Comparison of ENCODE assay signal across 16 cellular contexts in the genomic region with DNA sequence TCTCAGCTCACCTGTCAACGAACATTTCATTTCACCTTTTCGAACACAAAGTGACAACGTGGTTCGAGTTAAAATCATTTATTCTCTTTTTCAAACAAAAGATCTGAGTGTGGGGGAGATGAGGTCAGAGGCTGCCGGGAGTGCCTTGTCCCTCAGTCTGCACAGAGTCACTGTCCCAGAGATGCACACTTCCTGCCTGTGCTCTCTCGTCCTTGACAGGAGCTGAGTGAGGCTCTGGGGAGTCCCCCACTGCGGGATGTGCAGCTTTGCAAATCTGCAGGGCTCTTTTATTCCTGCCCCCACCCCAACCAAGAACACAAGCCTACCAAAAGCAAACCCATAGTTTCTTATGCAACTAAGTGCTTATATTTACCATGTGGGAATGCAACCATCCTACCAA.
DNase-seq lines count a peak whose midpoint lies in the region; ATAC-seq and TF ChIP-seq lines count a peak whose summit lies in the region.
"Had no signal": no experiment of that assay in that cellular context is flagged by ENCODE, and none has a peak within 500 bp of the region (broad histone marks: within the 10 kb centered on the region; RNA-seq: fewer than 3 reads in every experiment).

No MANE protein-coding gene starts in this region.

- H3K4me1 ChIP-seq in BLaER1 (peaks cover 47% of the 10 kb centered on the region), colonic mucosa (no peaks in the 10 kb centered on the region), right cardiac atrium (ENCODE audit: control insufficient read depth, insufficient read depth, low read length) (no peaks in the 10 kb centered on the region)

- H3K27ac ChIP-seq in BLaER1 (peak overlapping the region; percentile 76), colonic mucosa (no peak overlapping the region), right cardiac atrium (ENCODE audit: low read length) (no peak overlapping the region)
- H3K27ac ChIP-seq: hepatocyte, RWPE1 had no signal

- H3K27me3 ChIP-seq in BLaER1 (no peaks in the 10 kb centered on the region), colonic mucosa (no peaks in the 10 kb centered on the region), right cardiac atrium (ENCODE audit: control insufficient read depth, insufficient read depth) (no peaks in the 10 kb centered on the region)
- H3K27me3 ChIP-seq: hepatocyte had no signal

- intact Hi-C loops in colonic mucosa (cut with DNase I), result no loop called here
- intact Hi-C loops in right cardiac atrium (cut with DNase I), result no loop called here

- peak overlapping the region; percentile 78 for H3K4me2 ChIP-seq in BLaER1
- H3K4me2 ChIP-seq: hepatocyte, smooth muscle cell had no signal

- H3K36me3 ChIP-seq in BLaER1 (no peaks in the 10 kb centered on the region), colonic mucosa (no peaks in the 10 kb centered on the region)

- peak overlapping the region; percentile 42; the same call in 1 of the 2 replicates for H3K9ac ChIP-seq in BLaER1
- H3K9ac ChIP-seq in colonic mucosa (ENCODE audit: low read depth in 2 of 2, low read length in 2 of 2), result no peak overlapping the region

- no peak overlapping the region for H3K4me3 ChIP-seq in BLaER1
- no peak overlapping the region for H3K4me3 ChIP-seq in colonic mucosa
- no peak overlapping the region for H3K4me3 ChIP-seq in right cardiac atrium (ENCODE audit: low read length)
- H3K4me3 ChIP-seq: hepatocyte, smooth muscle cell had no signal

- H3K9me3 ChIP-seq in BLaER1, result peaks cover 36% of the 10 kb centered on the region
- no peaks in the 10 kb centered on the region for H3K9me3 ChIP-seq in colonic mucosa
- no peaks in the 10 kb centered on the region for H3K9me3 ChIP-seq in right cardiac atrium (ENCODE audit: control insufficient read depth, low read length)

- H4K20me1 ChIP-seq in BLaER1, result no peaks in the 10 kb centered on the region

- ATAC-seq in HG02642 (IDR thresholded peaks at IDR 0.05; ENCODE audit: poor library complexity, unreplicated experiment) (peak; percentile 98), HG03442 (IDR thresholded peaks at IDR 0.05; ENCODE audit: unreplicated experiment) (peak; percentile 99), right cardiac atrium (no peak)
- ATAC-seq: activated naive CD4-positive, alpha-beta T cell treated with anti-CD3 and anti-CD28 coated beads, Interleukin-2, amount 50 U/mL, for 72 hours; stimulated activated effector memory CD8-positive, alpha-beta T cell treated with anti-CD3 and anti-CD28 coated beads, Interleukin-12 subunit alpha, Interleukin-12 subunit beta, amount 100 ng/mL, for 72 hours had no signal

- DNase-seq in GM19240 (ENCODE audit: insufficient read length, low spot score), result peak; percentile 49
- no peak for DNase-seq in colonic mucosa
- DNase-seq in activated effector memory CD4-positive, alpha-beta T cell treated with Interleukin-2 at 50 U/mL for 16 hours, result no peak
- no peak for DNase-seq in right cardiac atrium
- DNase-seq in NCI-H1092 treated with DMSO at 0.1 percent for 48 hours (lab: John Stamatoyannopoulos, UW), result no peak
- DNase-seq: effector CD4-positive, alpha-beta T cell; GF-D8; NCI-H187 had no signal

- TF ChIP-seq CTCF in colonic mucosa (IDR thresholded peaks at IDR 0.05), result no peak

- WGBS in right cardiac atrium, result 43% methylated on average over 7 of the region's 7 CpGs

Comparison
In these comparisons a context has a peak if more than half of its experiments do, and no peak if none do; other contexts are left out.
1. ATAC-seq: peak in HG02642 (single experiment) and HG03442 (single experiment); none in right cardiac atrium (0 of 2).